ENCODE assay signal across 32 cellular contexts in the genomic region with DNA sequence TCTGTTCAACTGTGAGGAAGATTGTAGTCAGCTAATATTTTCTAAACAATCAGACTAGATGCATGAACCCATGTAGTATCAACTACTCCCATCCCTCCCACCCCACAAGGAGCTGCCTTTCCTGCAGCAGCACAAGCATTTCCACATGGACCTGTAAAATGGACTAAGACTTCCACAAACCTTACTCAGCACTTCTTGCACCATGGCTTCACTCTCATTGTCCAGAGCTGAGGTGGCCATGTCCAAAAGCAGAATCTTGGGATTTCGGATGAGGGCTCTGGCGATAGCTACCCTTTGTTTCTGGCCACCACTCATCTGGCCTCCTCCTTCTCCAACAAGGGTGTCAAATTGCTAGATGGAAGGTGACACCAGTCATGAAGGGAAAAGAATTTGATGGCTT.
"Had no signal": no experiment of that assay in that cellular context is flagged by ENCODE, and none has a peak within 500 bp of the region (broad histone marks: within the 10 kb centered on the region; RNA-seq: fewer than 3 reads in every experiment).

No MANE protein-coding gene starts in this region.

- H3K9me3 Mint-ChIP-seq: naive thymus-derived CD4-positive, alpha-beta T cell; natural killer cell; nephron; neural crest cell; stimulated activated memory B cell treated with anti-CD40 and anti-IgM and Interleukin-4, amounts not matched to agents 10 μg/mL and 1 μg/mL and 100 μg/mL, for 72 hours; stimulated activated naive CD8-positive, alpha-beta T cell treated with anti-CD3 and anti-CD28 coated beads, Interleukin-15, amount 100 ng/mL, for 72 hours had no signal

- H3K27ac Mint-ChIP-seq: naive thymus-derived CD4-positive, alpha-beta T cell; natural killer cell; nephron; progenitor cell of endocrine pancreas; stimulated activated memory B cell treated with anti-CD40 and anti-IgM and Interleukin-4, amounts not matched to agents 10 μg/mL and 1 μg/mL and 100 μg/mL, for 72 hours; stimulated activated naive CD8-positive, alpha-beta T cell treated with anti-CD3 and anti-CD28 coated beads, Interleukin-15, amount 100 ng/mL, for 72 hours had no signal

- H3K27me3 Mint-ChIP-seq: stimulated activated memory B cell treated with anti-CD40 and anti-IgM and Interleukin-4, amounts not matched to agents 10 μg/mL and 1 μg/mL and 100 μg/mL, for 72 hours; stimulated activated naive CD8-positive, alpha-beta T cell treated with anti-CD3 and anti-CD28 coated beads, Interleukin-15, amount 100 ng/mL, for 72 hours had no signal

- H2AFZ ChIP-seq: parathyroid adenoma had no signal

- H3K27ac ChIP-seq: ovary, parathyroid adenoma, psoas muscle, spleen, suprapubic skin, testis, vagina had no signal

- H3K27me3 ChIP-seq: ovary, spleen, suprapubic skin, testis, tibial nerve, upper lobe of left lung, vagina had no signal

- H3K4me1 Mint-ChIP-seq: neural crest cell; stimulated activated memory B cell treated with anti-CD40 and anti-IgM and Interleukin-4, amounts not matched to agents 10 μg/mL and 1 μg/mL and 100 μg/mL, for 72 hours had no signal

- H3K36me3 ChIP-seq: ovary, spleen, suprapubic skin, tibial nerve, upper lobe of left lung, vagina had no signal

- H3K36me3 Mint-ChIP-seq: naive thymus-derived CD4-positive, alpha-beta T cell; natural killer cell; stimulated activated memory B cell treated with anti-CD40 and anti-IgM and Interleukin-4, amounts not matched to agents 10 μg/mL and 1 μg/mL and 100 μg/mL, for 72 hours had no signal

- H3K4me2 ChIP-seq: smooth muscle cell had no signal

- H3K79me2 ChIP-seq: parathyroid adenoma had no signal

- H3K9ac ChIP-seq: parathyroid adenoma had no signal

- H3K9me3 ChIP-seq: ovary, psoas muscle, spleen, suprapubic skin, testis, tibial nerve, upper lobe of left lung, vagina had no signal

- FAIRE-seq: urothelium cell line had no signal

- H3K4me1 ChIP-seq: parathyroid adenoma, testis, tibial nerve, upper lobe of left lung, vagina had no signal

- DNase-seq: naive thymus-derived CD4-positive, alpha-beta T cell; natural killer cell; occipital lobe; ovary; posterior cingulate gyrus; psoas muscle; right cardiac atrium; spleen; stimulated activated CD4-positive, alpha-beta T cell treated with anti-CD3 and anti-CD28 coated beads, Interleukin-12 subunit alpha, Interleukin-12 subunit beta, amount 100 ng/mL, for 4 hours; stimulated activated CD4-positive, alpha-beta T cell treated with anti-CD3 and anti-CD28 coated beads, Interleukin-1b, Interleukin-23, amount 100 ng/mL, for 48 hours; stimulated activated CD4-positive, alpha-beta T cell treated with anti-CD3 and anti-CD28 coated beads, Interleukin-4, amount 100 ng/mL, for 1 hour; stimulated activated CD4-positive, alpha-beta T cell treated with anti-CD3 and anti-CD28 coated beads, Interleukin-4, amount 100 ng/mL, for 4 hours; stimulated activated CD8-positive, alpha-beta memory T cell treated with anti-CD3 and anti-CD28 coated beads, Interleukin-4, amount 100 ng/mL, for 48 hours; stimulated activated naive CD4-positive, alpha-beta T cell; stimulated activated naive CD8-positive, alpha-beta T cell treated with anti-CD3 and anti-CD28 coated beads, Interleukin-15, amount 100 ng/mL, for 72 hours; stimulated activated naive CD8-positive, alpha-beta T cell treated with anti-CD3 and anti-CD28 coated beads, Interleukin-15, Interleukin-2, amounts not matched to agents 100 U/mL and 50 U/mL, for 24 hours; substantia nigra; testis; trophoblast cell; upper lobe of left lung had no signal

- H3K4me3 Mint-ChIP-seq: naive thymus-derived CD4-positive, alpha-beta T cell; natural killer cell; nephron; neural crest cell; stimulated activated memory B cell treated with anti-CD40 and anti-IgM and Interleukin-4, amounts not matched to agents 10 μg/mL and 1 μg/mL and 100 μg/mL, for 72 hours; stimulated activated naive CD8-positive, alpha-beta T cell treated with anti-CD3 and anti-CD28 coated beads, Interleukin-15, amount 100 ng/mL, for 72 hours had no signal

- H3K4me3 ChIP-seq: ovary, psoas muscle, skin epidermis, smooth muscle cell, spleen, suprapubic skin, testis, tibial nerve, upper lobe of left lung, vagina had no signal

- ATAC-seq: naive thymus-derived CD4-positive, alpha-beta T cell; natural killer cell; psoas muscle; right cardiac atrium; sciatic nerve; stimulated activated memory B cell treated with anti-CD40 and anti-IgM and Interleukin-4, amounts not matched to agents 10 μg/mL and 1 μg/mL and 100 μg/mL, for 72 hours; stimulated activated naive CD8-positive, alpha-beta T cell treated with anti-CD3 and anti-CD28 coated beads, Interleukin-15, amount 100 ng/mL, for 72 hours; stimulated activated naive CD8-positive, alpha-beta T cell treated with anti-CD3 and anti-CD28 coated beads, Interleukin-15, Interleukin-2, amounts not matched to agents 100 U/mL and 50 U/mL, for 24 hours had no signal
